In the genomic region with DNA sequence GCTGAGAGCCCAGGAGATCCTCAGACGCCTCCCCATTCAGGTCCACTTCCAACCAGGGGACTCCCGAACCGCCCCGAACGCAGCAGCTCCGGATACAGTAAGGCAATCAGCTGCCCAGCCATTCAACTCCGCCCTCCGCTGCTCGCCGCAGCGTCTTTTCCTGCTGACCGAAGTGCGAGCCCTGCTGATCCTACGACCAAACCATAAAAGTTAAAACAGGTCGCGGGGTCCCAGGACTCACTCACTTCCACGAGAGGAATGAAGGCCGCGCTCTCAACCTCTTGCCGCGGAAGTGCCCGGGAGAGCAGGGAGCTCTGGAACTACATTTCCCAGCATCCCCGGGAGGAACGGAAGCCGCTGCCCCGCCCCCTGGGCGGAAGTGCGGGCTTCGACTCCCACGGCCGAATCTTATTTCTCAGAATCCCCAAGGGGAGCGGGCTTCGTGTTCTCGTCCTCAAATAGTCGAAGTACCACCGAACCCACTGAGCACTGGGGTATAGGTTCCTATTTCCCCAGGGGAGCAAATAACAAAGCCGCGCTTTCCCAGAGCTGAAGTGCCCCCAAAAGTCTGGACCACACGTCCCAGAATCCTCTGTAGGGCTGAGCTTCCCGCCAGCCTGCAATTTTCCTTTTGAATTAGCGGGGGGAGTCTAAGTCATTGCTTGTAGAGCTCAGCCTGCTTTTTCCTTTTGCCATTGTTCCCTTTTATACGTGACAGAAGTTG, we compare ENCODE assay signal across 8 cellular contexts. TPM values are rescaled to one million over a fixed set of nuclear protein-coding genes. Genes with fewer than 3 reads are reported as not detected.
DNase-seq lines count a peak whose midpoint lies in the region; ATAC-seq and TF ChIP-seq lines count a peak whose summit lies in the region.

A gene (minus strand): TSS at position 298 of the 724 bp plus-strand sequence. CDS start 13,097 bp downstream, outside the sequence.

- TF ChIP-seq CTCF in WTC11 (IDR thresholded peaks at IDR 0.05) (no peak), cardiac fibroblast (IDR thresholded peaks at IDR 0.05; ENCODE audit: low read depth, low read length) (no peak)

- in situ Hi-C loops in ACHN (cut with HindIII; ENCODE audit: low pct_ligation_motif_present, low pct_unique_long_range_greater_than_20kb, low sequenced_read_pairs): no loop called here

- ATAC-seq in GM18907 (IDR thresholded peaks at IDR 0.05; ENCODE audit: unreplicated experiment) (peak; percentile 95), HG03159 (IDR thresholded peaks at IDR 0.05; ENCODE audit: unreplicated experiment) (peak; percentile 95), WTC11 (peak; percentile 94)

- peaks cover 23% of the 10 kb centered on the region for H3K9me3 Mint-ChIP-seq in WTC11

- peaks cover 28% of the 10 kb centered on the region for H3K36me3 Mint-ChIP-seq in WTC11

- H3K4me3 Mint-ChIP-seq in WTC11: peak within 1 kb of the TSS; percentile 92

- H3K4me1 Mint-ChIP-seq in WTC11: peaks cover 6% of the 10 kb centered on the region

- POLR2A ChIA-PET in WTC11 (lab: Charles Lee): interaction anchor here (0.6 to 1.4 kb wide), 5 partner anchors 11 to 565 kb away, joined by 3 to 5 read pairs (median 3); a partner anchor contains a TSS

- H3K4me3 ChIP-seq in cardiac fibroblast (replicated peaks in 1 of 2; ENCODE audit: low read depth in 2 of 2, low read length in 2 of 2): peak within 1 kb of the TSS; percentile 64 to 74

- DNase-seq in ACHN (peak; percentile 87), NCI-H2227 treated with DMSO at 0.1 percent for 48 hours (lab: John Stamatoyannopoulos, UW) (peak; percentile 89), WTC11 (ENCODE audit: low spot score) (peak; percentile 83), cardiac fibroblast (ENCODE audit: low read depth in 2 of 2) (peak; percentile 90 to 91), iPS-NIHi7 (ENCODE audit: extremely low spot score) (peak; percentile 94), smooth muscle cell of the brain vasculature (ENCODE audit: low read depth, low spot score) (peak; percentile 72)

- peaks cover 22% of the 10 kb centered on the region for H3K27me3 Mint-ChIP-seq in WTC11 (ENCODE audit: low read depth)

- H3K27ac Mint-ChIP-seq in WTC11: 0 out of 2 replicates have a peak within 1 kb of the TSS, but pooled peaks have one; percentile 45

- CTCF ChIA-PET in WTC11 (lab: Charles Lee): interaction anchor here (0.6 to 1.6 kb wide), 13 partner anchors 11 to 565 kb away, joined by 3 to 20 read pairs (median 3); a partner anchor contains a TSS

TF ChIP-seq in WTC11, 78 proteins besides CTCF, POLR2A, EP300 and RAD21:
- TF ChIP-seq ZNF232 (CRISPR knock-in tag; IDR thresholded peaks at IDR 0.05): no peak
- TF ChIP-seq, protein P1, sequence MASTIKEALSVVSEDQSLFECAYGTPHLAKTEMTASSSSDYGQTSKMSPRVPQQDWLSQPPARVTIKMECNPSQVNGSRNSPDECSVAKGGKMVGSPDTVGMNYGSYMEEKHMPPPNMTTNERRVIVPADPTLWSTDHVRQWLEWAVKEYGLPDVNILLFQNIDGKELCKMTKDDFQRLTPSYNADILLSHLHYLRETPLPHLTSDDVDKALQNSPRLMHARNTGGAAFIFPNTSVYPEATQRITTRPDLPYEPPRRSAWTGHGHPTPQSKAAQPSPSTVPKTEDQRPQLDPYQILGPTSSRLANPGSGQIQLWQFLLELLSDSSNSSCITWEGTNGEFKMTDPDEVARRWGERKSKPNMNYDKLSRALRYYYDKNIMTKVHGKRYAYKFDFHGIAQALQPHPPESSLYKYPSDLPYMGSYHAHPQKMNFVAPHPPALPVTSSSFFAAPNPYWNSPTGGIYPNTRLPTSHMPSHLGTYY (CRISPR knock-in tag; IDR thresholded peaks at IDR 0.05): no peak

RNA-seq across cellular contexts. Expression of the gene that starts here (rescaled TPM):
- total RNA-seq in WTC11 (2021): 10.1 to 12.2 TPM (median 11.0 TPM) in 3 replicates

Comparison
In these comparisons a context has a peak if more than half of its experiments do, and no peak if none do; other contexts are left out.
1. Peak in every context shown above with its lines: DNase-seq, ATAC-seq and H3K4me3 ChIP-seq.